In genomic region chr20:3106658-3107463, GRCh38 we compare ENCODE assay signal across 1 cellular context.
A peak's percentile ranks its signal among the peaks of the same experiment; 100 is the strongest.
TF ChIP-seq lines count a peak whose summit lies in the region.

No MANE protein-coding gene starts in this region.

TF ChIP-seq in HepG2, 621 proteins besides CTCF, POLR2A, EP300 and RAD21 (continued from another document and continues in another):
- TF ChIP-seq CHD4 (IDR thresholded peaks at IDR 0.05; ENCODE audit: borderline replicate concordance, low read length), result no peak; the same call in 1 of the 2 replicates
- no peak; the same call in 1 of the 2 replicates for TF ChIP-seq STAT6 (CRISPR knock-in tag; IDR thresholded peaks at IDR 0.05; ENCODE audit: borderline replicate concordance)
- TF ChIP-seq ZNF142 (CRISPR knock-in tag; IDR thresholded peaks at IDR 0.05), result no peak
- peak; percentile 88 for TF ChIP-seq HDAC2 (CRISPR knock-in tag; IDR thresholded peaks at IDR 0.05)
- TF ChIP-seq TBP (CRISPR knock-in tag; IDR thresholded peaks at IDR 0.05), result no peak
- TF ChIP-seq GRHL1 (CRISPR knock-in tag; conservative IDR thresholded peaks at IDR 0.05), result no peak
- TF ChIP-seq ZHX1 (CRISPR knock-in tag; IDR thresholded peaks at IDR 0.05; ENCODE audit: low read depth), result 0 out of 2 replicates have a peak, but pooled peaks have one; percentile 62
- 0 out of 2 replicates have a peak, but pooled peaks have one; percentile 86 for TF ChIP-seq ZBTB42 (CRISPR knock-in tag; IDR thresholded peaks at IDR 0.05)
- no peak for TF ChIP-seq ZNF44 (CRISPR knock-in tag; IDR thresholded peaks at IDR 0.05)
- TF ChIP-seq ATF7-NPFF (CRISPR knock-in tag; IDR thresholded peaks at IDR 0.05; ENCODE audit: low read depth), result 0 out of 2 replicates have a peak, but pooled peaks have one; percentile 51
- no peak for TF ChIP-seq TOE1 (CRISPR knock-in tag; IDR thresholded peaks at IDR 0.05)
- peak; percentile 18 for TF ChIP-seq SKI (IDR thresholded peaks at IDR 0.05; ENCODE audit: partially characterized antibody)
- no peak; the same call in 1 of the 2 replicates for TF ChIP-seq RORA (CRISPR knock-in tag; IDR thresholded peaks at IDR 0.05)
- no peak for TF ChIP-seq TRIM22 (IDR thresholded peaks at IDR 0.05)
- TF ChIP-seq ZNF550 (CRISPR knock-in tag; IDR thresholded peaks at IDR 0.05; ENCODE audit: borderline replicate concordance), result no peak
- TF ChIP-seq ZBTB40 (IDR thresholded peaks at IDR 0.05), result no peak
- 0 out of 2 replicates have a peak, but pooled peaks have one; percentile 35 for TF ChIP-seq ZBTB40 (CRISPR knock-in tag; IDR thresholded peaks at IDR 0.05)
- no peak for TF ChIP-seq MED13 (CRISPR knock-in tag; IDR thresholded peaks at IDR 0.05)
- peak; percentile 71 for TF ChIP-seq PPARG (CRISPR knock-in tag; conservative IDR thresholded peaks at IDR 0.05)
- TF ChIP-seq CCAR2 (optimal IDR thresholded peaks at IDR 0.05; ENCODE audit: low read depth, low read length), result no peak
- TF ChIP-seq ZNF335 (CRISPR knock-in tag; IDR thresholded peaks at IDR 0.05), result no peak
- no peak for TF ChIP-seq ZBTB44 (CRISPR knock-in tag; IDR thresholded peaks at IDR 0.05)
